ENCODE assay signal across 20 cellular contexts in genomic region chr5:110817437-110817836, GRCh38.
A peak's percentile ranks its signal among the peaks of the same experiment; 100 is the strongest.
DNase-seq lines count a peak whose midpoint lies in the region; ATAC-seq, FAIRE-seq and TF ChIP-seq lines count a peak whose summit lies in the region.
"Had no signal": no experiment of that assay in that cellular context is flagged by ENCODE, and none has a peak within 500 bp of the region (broad histone marks: within the 10 kb centered on the region; RNA-seq: fewer than 3 reads in every experiment).

No MANE protein-coding gene starts in this region.

- H3F3A ChIP-seq in Loucy (ENCODE audit: low read depth): no peaks in the 10 kb centered on the region

- H3K27me3 ChIP-seq in Loucy (ENCODE audit: insufficient read depth, low read length, poor library complexity, severe bottlenecking) (no peaks in the 10 kb centered on the region), mammary epithelial cell (ENCODE audit: insufficient read depth, low read length) (no peaks in the 10 kb centered on the region), sigmoid colon (no peaks in the 10 kb centered on the region)
- H3K27me3 ChIP-seq: cardiac muscle cell, gastrocnemius medialis had no signal

- WGBS in A549 (ENCODE audit: missing lambda C conversion rate): 37% methylated on average over 6 of the region's 6 CpGs
- WGBS in mammary epithelial cell (ENCODE audit: low coverage, missing lambda C conversion rate): 72% methylated on average over 5 of the region's 6 CpGs
- WGBS in sigmoid colon, 2 donors: 85 to 90% methylated on average over 6 of the region's 6 CpGs

- CTCF ChIA-PET in A549 (lab: Yijun Ruan, JAX): no interaction called here
- CTCF ChIA-PET in mammary epithelial cell (lab: Charles Lee; ENCODE audit: low non-redundant PET): no interaction called here

- intact Hi-C loops in mammary epithelial cell (cut with micrococcal nuclease): no loop called here
- intact Hi-C loops in sigmoid colon (cut with DNase I): no loop called here

- TF ChIP-seq EP300 in A549 (IDR thresholded peaks at IDR 0.05) (no peak), sigmoid colon (IDR thresholded peaks at IDR 0.05) (no peak)

- H3K9me2 ChIP-seq in Loucy (replicated peaks; ENCODE audit: low read depth, low read length): no peaks in the 10 kb centered on the region

- DNase-seq in A549 (ENCODE audit: low read depth in 1 of 2, low spot score in 1 of 2): no peak
- DNase-seq in mammary epithelial cell: peak; percentile 32
- DNase-seq in kidney tubule cell (ENCODE audit: low spot score): peak; percentile 18
- DNase-seq in dedifferentiated amniotic fluid mesenchymal stem cell (ENCODE audit: extremely low spot score): no peak
- DNase-seq in stimulated activated CD8-positive, alpha-beta memory T cell treated with anti-CD3 and anti-CD28 coated beads, Interleukin-4, amount 100 ng/mL, for 48 hours: no peak
- no peak for DNase-seq in sigmoid colon
- DNase-seq: activated CD4-positive, alpha-beta T cell treated with anti-CD3 and anti-CD28 coated beads, Interleukin-2, amount 50 U/mL, for 1 hour; activated naive CD4-positive, alpha-beta T cell treated with anti-CD3 and anti-CD28 coated beads, Interleukin-2, amount 50 U/mL, for 16 hours; activated T-cell treated with anti-CD3 and anti-CD28 coated beads for 4 hours; CD8-positive, alpha-beta memory T cell; effector memory CD4-positive, alpha-beta T cell; gastrocnemius medialis; NCI-H2081; NCI-H524 treated with DMSO at 0.1 percent for 48 hours; psoas muscle; stimulated activated naive CD8-positive, alpha-beta T cell treated with anti-CD3 and anti-CD28 coated beads, Interleukin-15, Interleukin-2, amounts not matched to agents 100 U/mL and 50 U/mL, for 24 hours had no signal

- H3K9me3 ChIP-seq in A549 (no peaks in the 10 kb centered on the region), Loucy (ENCODE audit: insufficient read depth, low read depth, low read length) (no peaks in the 10 kb centered on the region), mammary epithelial cell (replicated peaks; ENCODE audit: insufficient read depth, low read length) (no peaks in the 10 kb centered on the region), sigmoid colon (peaks cover 0 to 5% (median 0%) of the 10 kb centered on the region in 4 donors)
- H3K9me3 ChIP-seq: gastrocnemius medialis, psoas muscle had no signal

- BruUV-seq in mammary epithelial cell (replicated peaks; lab: Mats Ljungman, UMichigan): no TSS peak

- H2AFZ ChIP-seq in Loucy (ENCODE audit: low read length) (peak overlapping the region; percentile 77; the same call in 1 of the 2 replicates), mammary epithelial cell (ENCODE audit: low read depth, low read length) (no peak overlapping the region)

- H3K4me1 ChIP-seq in A549 (no peaks in the 10 kb centered on the region), Loucy (ENCODE audit: insufficient read depth, low read length, poor library complexity, severe bottlenecking) (no peaks in the 10 kb centered on the region), mammary epithelial cell (ENCODE audit: insufficient read depth, low read length) (no peaks in the 10 kb centered on the region), sigmoid colon (no peaks in the 10 kb centered on the region)
- H3K4me1 ChIP-seq: gastrocnemius medialis, psoas muscle had no signal

- H3K79me2 ChIP-seq in Loucy (ENCODE audit: insufficient read depth, low read length) (no peaks in the 10 kb centered on the region), mammary epithelial cell (ENCODE audit: insufficient read depth, low read length) (no peaks in the 10 kb centered on the region)

- FAIRE-seq in A549 (lab: Jason Lieb, UNC): no peak

- H3K9ac ChIP-seq in Loucy (ENCODE audit: low read depth, low read length, poor library complexity, severe bottlenecking): no peak overlapping the region
- no peak overlapping the region for H3K9ac ChIP-seq in mammary epithelial cell (ENCODE audit: insufficient read depth, low read length)

- in situ Hi-C loops in mammary epithelial cell (cut with MboI; ENCODE audit: low sequenced_read_pairs in 2 of 2): no loop called here

- no peaks in the 10 kb centered on the region for H3K36me3 ChIP-seq in Loucy (ENCODE audit: insufficient read depth, low read length)
- no peaks in the 10 kb centered on the region for H3K36me3 ChIP-seq in mammary epithelial cell (ENCODE audit: insufficient read depth, low read length)
- H3K36me3 ChIP-seq in sigmoid colon: no peaks in the 10 kb centered on the region
- H3K36me3 ChIP-seq: cardiac muscle cell, gastrocnemius medialis had no signal

- no peaks in the 10 kb centered on the region for H4K20me1 ChIP-seq in Loucy (ENCODE audit: insufficient read depth, low read length, poor library complexity, severe bottlenecking)
- H4K20me1 ChIP-seq in mammary epithelial cell (ENCODE audit: insufficient read depth, low read length): no peaks in the 10 kb centered on the region

- H3K4me3 ChIP-seq in A549 (no peak overlapping the region), Loucy (ENCODE audit: low read length, poor library complexity, severe bottlenecking) (no peak overlapping the region), mammary epithelial cell (replicated peaks in 1 of 3; ENCODE audit: insufficient read depth in 1 of 3, low read depth in 2 of 3, low read length in 3 of 3) (no peak overlapping the region), sigmoid colon (no peak overlapping the region)
- H3K4me3 ChIP-seq: cardiac muscle cell, gastrocnemius medialis, psoas muscle had no signal

- dilution Hi-C loops in mammary epithelial cell (cut with HindIII; ENCODE audit: low sequenced_read_pairs): no loop called here

- ATAC-seq in A549 (no peak), HG03354 (IDR thresholded peaks at IDR 0.05; ENCODE audit: poor library complexity, severe bottlenecking, unreplicated experiment) (no peak)
- ATAC-seq: gastrocnemius medialis; psoas muscle; SK-N-SH treated with all-trans-retinoic acid at 6 μM for 48 hours; stimulated activated naive CD8-positive, alpha-beta T cell treated with anti-CD3 and anti-CD28 coated beads, Interleukin-15, Interleukin-2, amounts not matched to agents 100 U/mL and 50 U/mL, for 24 hours had no signal

- POLR2A ChIA-PET in A549 (lab: Yijun Ruan, JAX): no interaction called here

- no peak for TF ChIP-seq POLR2A in A549 (IDR thresholded peaks at IDR 0.05; ENCODE audit: low read length)
- no peak for TF ChIP-seq POLR2A in sigmoid colon (IDR thresholded peaks at IDR 0.05)

- H3K4me2 ChIP-seq in A549: 0 out of 3 replicates have a peak overlapping the region, but pooled peaks have one; percentile 2
- peak overlapping the region; percentile 27 for H3K4me2 ChIP-seq in Loucy (ENCODE audit: low read depth, low read length, poor library complexity, severe bottlenecking)
- peak overlapping the region; percentile 12 for H3K4me2 ChIP-seq in mammary epithelial cell (ENCODE audit: insufficient read depth, low read depth, low read length)

- TF ChIP-seq CTCF in A549 (IDR thresholded peaks at IDR 0.05): no peak
- no peak for TF ChIP-seq CTCF in Loucy (conservative IDR thresholded peaks at IDR 0.05; ENCODE audit: low read length)
- TF ChIP-seq CTCF in mammary epithelial cell (conservative IDR thresholded peaks at IDR 0.05 in 1 of 2, IDR thresholded peaks at IDR 0.05 in 1 of 2; ENCODE audit: extremely low read depth in 1 of 2, insufficient read depth in 1 of 2, low read depth in 1 of 2, low read length in 2 of 2): no peak
- no peak for TF ChIP-seq CTCF in sigmoid colon (IDR thresholded peaks at IDR 0.05)

- H3K27ac ChIP-seq in A549 (no peak overlapping the region), mammary epithelial cell (ENCODE audit: insufficient read depth, low read depth, low read length) (no peak overlapping the region), sigmoid colon (no peak overlapping the region)
- H3K27ac ChIP-seq: cardiac muscle cell, gastrocnemius medialis, psoas muscle had no signal

- no peak for TF ChIP-seq RAD21 in A549 (conservative IDR thresholded peaks at IDR 0.05 in 1 of 2, IDR thresholded peaks at IDR 0.05 in 1 of 2)

TF ChIP-seq in A549, 52 proteins besides CTCF, POLR2A, EP300 and RAD21 (continues in another document):
- TF ChIP-seq TFCP2L1 (CRISPR knock-in tag; IDR thresholded peaks at IDR 0.05) (no peak), MAX (IDR thresholded peaks at IDR 0.05) (no peak), NR3C1 (IDR thresholded peaks at IDR 0.05) (no peak), JUN (IDR thresholded peaks at IDR 0.05) (no peak), GATA3 (IDR thresholded peaks at IDR 0.05; ENCODE audit: borderline replicate concordance) (no peak), HEYL (CRISPR knock-in tag; IDR thresholded peaks at IDR 0.05) (no peak), RARB (CRISPR knock-in tag; IDR thresholded peaks at IDR 0.05) (no peak)
- TF ChIP-seq, protein P1, sequence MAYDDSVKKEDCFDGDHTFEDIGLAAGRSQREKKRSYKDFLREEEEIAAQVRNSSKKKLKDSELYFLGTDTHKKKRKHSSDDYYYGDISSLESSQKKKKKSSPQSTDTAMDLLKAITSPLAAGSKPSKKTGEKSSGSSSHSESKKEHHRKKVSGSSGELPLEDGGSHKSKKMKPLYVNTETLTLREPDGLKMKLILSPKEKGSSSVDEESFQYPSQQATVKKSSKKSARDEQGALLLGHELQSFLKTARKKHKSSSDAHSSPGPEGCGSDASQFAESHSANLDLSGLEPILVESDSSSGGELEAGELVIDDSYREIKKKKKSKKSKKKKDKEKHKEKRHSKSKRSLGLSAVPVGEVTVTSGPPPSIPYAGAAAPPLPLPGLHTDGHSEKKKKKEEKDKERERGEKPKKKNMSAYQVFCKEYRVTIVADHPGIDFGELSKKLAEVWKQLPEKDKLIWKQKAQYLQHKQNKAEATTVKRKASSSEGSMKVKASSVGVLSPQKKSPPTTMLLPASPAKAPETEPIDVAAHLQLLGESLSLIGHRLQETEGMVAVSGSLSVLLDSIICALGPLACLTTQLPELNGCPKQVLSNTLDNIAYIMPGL (CRISPR knock-in tag; IDR thresholded peaks at IDR 0.05; ENCODE audit: borderline replicate concordance): no peak
- TF ChIP-seq, protein P2, sequence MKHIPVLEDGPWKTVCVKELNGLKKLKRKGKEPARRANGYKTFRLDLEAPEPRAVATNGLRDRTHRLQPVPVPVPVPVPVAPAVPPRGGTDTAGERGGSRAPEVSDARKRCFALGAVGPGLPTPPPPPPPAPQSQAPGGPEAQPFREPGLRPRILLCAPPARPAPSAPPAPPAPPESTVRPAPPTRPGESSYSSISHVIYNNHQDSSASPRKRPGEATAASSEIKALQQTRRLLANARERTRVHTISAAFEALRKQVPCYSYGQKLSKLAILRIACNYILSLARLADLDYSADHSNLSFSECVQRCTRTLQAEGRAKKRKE (CRISPR knock-in tag; IDR thresholded peaks at IDR 0.05; ENCODE audit: low read depth): no peak

Comparison
In these comparisons a context has a peak if more than half of its experiments do, and no peak if none do; other contexts are left out.
1. DNase-seq: peak in mammary epithelial cell (single experiment) and kidney tubule cell (single experiment); none in A549 (0 of 2), dedifferentiated amniotic fluid mesenchymal stem cell (single experiment), stimulated activated CD8-positive, alpha-beta memory T cell treated with anti-CD3 and anti-CD28 coated beads, Interleukin-4, amount 100 ng/mL, for 48 hours (single experiment) and sigmoid colon (single experiment).
2. Peak in every context shown above with its lines, with median percentiles within 50 percentile points of each other: H3K4me2 ChIP-seq.